In genomic region chr20:8935878-8936277, GRCh38 we compare ENCODE assay signal across 8 cellular contexts.
"Had no signal": no experiment of that assay in that cellular context is flagged by ENCODE, and none has a peak within 500 bp of the region (broad histone marks: within the 10 kb centered on the region; RNA-seq: fewer than 3 reads in every experiment).

No MANE protein-coding gene starts in this region.

- FAIRE-seq: HTR-8/SVneo had no signal

- H3K27ac Mint-ChIP-seq: GM23338, HFFc6, IgD-negative memory B cell had no signal

- H3K4me2 ChIP-seq: GM23338 had no signal

- H3K36me3 Mint-ChIP-seq: IgD-negative memory B cell had no signal

- H3K9me3 Mint-ChIP-seq: GM23338, HFFc6 had no signal

- H3K4me3 Mint-ChIP-seq: GM23338, HFFc6, IgD-negative memory B cell had no signal

- H3K36me3 ChIP-seq: HAP-1 had no signal

- H3K4me1 Mint-ChIP-seq: IgD-negative memory B cell had no signal

- H3K4me3 ChIP-seq: GM23338, HAP-1 had no signal

- DNase-seq: H7, HFFc6, KBM-7 had no signal

- H3K9me3 ChIP-seq: HAP-1 had no signal

- ATAC-seq: GM23338, HCT116 had no signal

- H3K27me3 Mint-ChIP-seq: IgD-negative memory B cell had no signal

- H2AFZ ChIP-seq: GM23338 had no signal
